Comparison of ENCODE assay signal across 24 cellular contexts in genomic region chr12:24738436-24738835, GRCh38.
"Had no signal": no experiment of that assay in that cellular context is flagged by ENCODE, and none has a peak within 500 bp of the region (broad histone marks: within the 10 kb centered on the region; RNA-seq: fewer than 3 reads in every experiment).

No MANE protein-coding gene starts in this region.

- H3K4me3 ChIP-seq: coronary artery, left ventricle myocardium inferior, thyroid gland had no signal

- H2AFZ ChIP-seq: parathyroid adenoma had no signal

- H3K36me3 ChIP-seq: left ventricle myocardium inferior, neutrophil, thyroid gland had no signal

- H3K4me1 ChIP-seq: foreskin keratinocyte, left ventricle myocardium inferior, parathyroid adenoma, thyroid gland had no signal

- H3K27me3 ChIP-seq: foreskin keratinocyte, neutrophil, thyroid gland had no signal

- H3K9ac ChIP-seq: parathyroid adenoma had no signal

- ATAC-seq: activated T-helper 17 cell treated with anti-CD3 and anti-CD28 coated beads, Interleukin-2, amount 50 U/mL, for 72 hours; foreskin keratinocyte; natural killer cell; right cardiac atrium; stimulated activated naive CD8-positive, alpha-beta T cell treated with anti-CD3 and anti-CD28 coated beads, Interleukin-15, Interleukin-2, amounts not matched to agents 100 U/mL and 50 U/mL, for 24 hours had no signal

- DNase-seq: activated CD4-positive, alpha-beta T cell treated with anti-CD3 and anti-CD28 coated beads for 1 hour; activated CD8-positive, alpha-beta memory T cell treated with anti-CD3 and anti-CD28 coated beads, Interleukin-2, amount 50 U/mL, for 4 hours; activated naive CD4-positive, alpha-beta T cell; activated naive CD8-positive, alpha-beta T cell treated with anti-CD3 and anti-CD28 coated beads, Interleukin-2, amount 10 ng/mL, durations not matched to agents 7 days and 5 days; activated T-cell treated with anti-CD3 and anti-CD28 coated beads, Interleukin-2, amount 50 U/mL, for 24 hours; amniotic stem cell; endodermal cell; foreskin keratinocyte; hippocampal formation; left ventricle myocardium inferior; midbrain; natural killer cell; right cardiac atrium; stimulated activated CD4-positive, alpha-beta T cell treated with anti-CD3 and anti-CD28 coated beads, Interleukin-12 subunit alpha, Interleukin-12 subunit beta, amount 100 ng/mL, for 4 hours; stimulated activated CD4-positive, alpha-beta T cell treated with anti-CD3 and anti-CD28 coated beads, Interleukin-4, amount 100 ng/mL, for 4 hours; stimulated activated naive CD8-positive, alpha-beta T cell treated with anti-CD3 and anti-CD28 coated beads, Interleukin-15, Interleukin-2, amounts not matched to agents 100 U/mL and 50 U/mL, for 24 hours; substantia nigra; T-helper 9 cell; thyroid gland had no signal

- H3K9me3 ChIP-seq: neutrophil, thyroid gland had no signal

- H3K79me2 ChIP-seq: parathyroid adenoma had no signal

- H3K27ac ChIP-seq: coronary artery, epithelial cell of prostate, foreskin keratinocyte, left ventricle myocardium inferior, neutrophil, parathyroid adenoma, thyroid gland had no signal
